In the genomic region with DNA sequence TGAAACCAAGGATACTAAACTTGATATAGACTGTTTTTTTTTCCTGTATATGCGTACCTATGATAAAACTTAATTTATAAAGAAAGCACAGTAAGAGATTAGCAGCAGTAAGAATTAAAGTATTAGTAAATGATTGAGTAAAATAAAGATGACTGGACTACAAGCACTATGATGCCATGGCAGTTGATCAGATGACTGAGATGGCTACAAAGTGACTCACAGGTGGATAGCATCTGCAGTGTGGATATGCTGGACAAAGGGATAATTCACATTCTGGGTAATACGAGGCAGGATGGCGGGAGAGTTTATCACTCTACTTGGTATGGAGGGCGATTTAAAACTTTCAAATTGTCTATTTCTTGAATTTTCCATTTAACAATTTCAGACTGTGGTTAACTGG, we compare ENCODE assay signal across 14 cellular contexts. TPM values are rescaled to one million over a fixed set of nuclear protein-coding genes. Genes with fewer than 3 reads are reported as not detected.
"Had no signal": no experiment of that assay in that cellular context is flagged by ENCODE, and none has a peak within 500 bp of the region (broad histone marks: within the 10 kb centered on the region; RNA-seq: fewer than 3 reads in every experiment).

No MANE protein-coding gene starts in this region.

- H3K27me3 ChIP-seq: gastrocnemius medialis had no signal

- H3K4me3 ChIP-seq: gastrocnemius medialis, heart right ventricle, lung, psoas muscle, spleen had no signal

- H3K9me3 ChIP-seq: gastrocnemius medialis, psoas muscle, spleen had no signal

- H3K36me3 ChIP-seq: gastrocnemius medialis, heart right ventricle, spleen had no signal

- H3K4me1 ChIP-seq: gastrocnemius medialis, heart right ventricle, psoas muscle, spleen had no signal

- H3K27ac ChIP-seq: gastrocnemius medialis, heart right ventricle, psoas muscle, spleen had no signal

- DNase-seq: activated CD4-positive, alpha-beta T cell treated with anti-CD3 and anti-CD28 coated beads, Interleukin-2, amount 50 U/mL, for 1 hour; activated CD4-positive, CD25-positive, alpha-beta regulatory T cell; activated CD8-positive, alpha-beta memory T cell treated with anti-CD3 and anti-CD28 coated beads for 24 hours; activated naive CD8-positive, alpha-beta T cell treated with anti-CD3 and anti-CD28 coated beads for 36 hours; effector memory CD4-positive, alpha-beta T cell; gastrocnemius medialis; heart right ventricle; midbrain; psoas muscle; spleen; stimulated activated CD4-positive, alpha-beta T cell treated with anti-CD3 and anti-CD28 coated beads, Interleukin-1b, Interleukin-23, amount 100 ng/mL, for 48 hours had no signal

RNA-seq across cellular contexts. Expression of gene HTR2A, which starts 11.8 kb away (rescaled TPM):
- total RNA-seq: activated naive CD8-positive, alpha-beta T cell treated with anti-CD3 and anti-CD28 coated beads for 36 hours; activated T-helper 1 cell treated with anti-CD3 and anti-CD28 coated beads, Interleukin-12 subunit alpha, Interleukin-12 subunit beta, Interleukin-2, Interleukin-4 antibody, amounts not matched to agents 30 ng/mL and 10 ng/mL and 1 ng/mL, durations not matched to agents 14 hours and 24 hours and 36 hours; psoas muscle; T-helper 2 cell treated with Interferon-gamma antibody and Interleukin-4, amounts not matched to agents 100 ng/mL and 5 ng/mL, for 36 hours had no signal
